ENCODE assay signal across 9 cellular contexts in the genomic region with DNA sequence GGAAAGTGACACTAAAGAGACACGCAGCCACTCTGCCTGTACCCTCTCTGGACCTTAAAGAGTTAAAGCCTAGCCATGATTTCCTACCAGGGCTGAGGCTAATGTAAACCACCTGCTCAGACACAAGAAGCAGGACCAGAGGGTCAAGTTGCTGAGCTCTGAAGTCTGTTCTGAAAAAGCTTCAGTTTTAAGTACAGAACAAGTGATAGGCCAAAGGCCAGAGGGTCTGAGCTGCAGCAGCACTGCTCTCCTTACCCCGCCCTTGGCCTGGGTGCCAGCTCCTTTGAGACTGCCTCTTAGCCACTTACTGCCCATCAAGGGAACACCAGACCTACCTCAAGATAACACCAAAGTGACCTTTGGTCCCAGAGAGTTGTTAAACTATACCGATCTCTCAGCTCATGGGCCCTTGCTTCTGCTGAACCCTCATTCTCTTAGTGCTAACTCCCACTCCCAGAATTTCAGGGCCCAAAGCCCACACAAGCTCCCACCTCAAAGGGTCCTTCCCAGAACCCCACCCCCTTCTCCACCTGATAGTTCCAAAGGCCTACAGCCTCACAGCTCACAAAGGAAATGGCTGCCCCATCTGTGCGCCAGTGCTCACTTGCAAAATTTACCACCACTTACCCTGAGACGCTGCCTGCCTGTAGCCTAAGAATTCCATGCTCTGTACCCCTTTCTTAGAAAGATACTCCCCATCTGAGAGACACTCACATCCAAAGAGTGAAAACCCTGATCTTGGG. TPM values are rescaled to one million over a fixed set of nuclear protein-coding genes. Genes with fewer than 3 reads are reported as not detected.
DNase-seq lines count a peak whose midpoint lies in the region; ATAC-seq and TF ChIP-seq lines count a peak whose summit lies in the region.
"Had no signal": no experiment of that assay in that cellular context is flagged by ENCODE, and none has a peak within 500 bp of the region (broad histone marks: within the 10 kb centered on the region; RNA-seq: fewer than 3 reads in every experiment).

No MANE protein-coding gene starts in this region.

- DNase-seq in right cardiac atrium (peak in 2 of 3 donors; percentile 70 to 76), RKO (ENCODE audit: low spot score) (no peak), SHP77 treated with DMSO at 0.1 percent for 48 hours (lab: John Stamatoyannopoulos, UW) (no peak)

- H3K27ac ChIP-seq in SU-DHL-6 (ENCODE audit: low read depth, low read length), result peak overlapping the region; percentile 85
- peak overlapping the region; percentile 91 for H3K27ac ChIP-seq in right cardiac atrium (ENCODE audit: low read length)
- H3K27ac ChIP-seq in skeletal muscle tissue (ENCODE audit: low read depth, low read length), result peak overlapping the region; percentile 97

- intact Hi-C loops in right cardiac atrium (cut with DNase I), result no loop called here

- peaks cover 4% of the 10 kb centered on the region; the same call in 1 of the 2 replicates for H4K20me1 ChIP-seq in SU-DHL-6 (ENCODE audit: low read depth, low read length)

- H3K4me3 ChIP-seq in GM12875 (ENCODE audit: low read depth, low read length) (peak overlapping the region; percentile 56), SU-DHL-6 (ENCODE audit: insufficient read depth, low read length, poor library complexity, severe bottlenecking) (peak overlapping the region; percentile 66), right cardiac atrium (ENCODE audit: low read length) (peak overlapping the region; percentile 59), skeletal muscle tissue (ENCODE audit: low read length in 3 of 3) (peak overlapping the region; percentile 90 to 95 (median 94))

- TF ChIP-seq CTCF in GM12875 (IDR thresholded peaks at IDR 0.05; ENCODE audit: borderline replicate concordance, insufficient read depth, low read depth, low read length) (no peak), SU-DHL-6 (IDR thresholded peaks at IDR 0.05; ENCODE audit: insufficient read depth, low read length, poor library complexity, severe bottlenecking) (no peak)

- H3K4me1 ChIP-seq in right cardiac atrium (ENCODE audit: control insufficient read depth, insufficient read depth, low read length) (peaks cover 13% of the 10 kb centered on the region), skeletal muscle tissue (ENCODE audit: control insufficient read depth in 3 of 3, insufficient read depth in 3 of 3, low read length in 3 of 3) (peaks cover 52 to 55% (median 53%) of the 10 kb centered on the region in 3 donors)

- H3K9me3 ChIP-seq in SU-DHL-6 (ENCODE audit: insufficient read depth, low read length) (no peaks in the 10 kb centered on the region), right cardiac atrium (ENCODE audit: control insufficient read depth, low read length) (no peaks in the 10 kb centered on the region), skeletal muscle tissue (ENCODE audit: control insufficient read depth in 3 of 3, low read length in 3 of 3) (no peaks in the 10 kb centered on the region)

- WGBS in right cardiac atrium, result 12% methylated on average over 5 of the region's 5 CpGs

- H3K4me1 Mint-ChIP-seq in activated T-helper 17 cell treated with anti-CD3 and anti-CD28 coated beads, Interleukin-2, amount 50 U/mL, for 72 hours, result peaks cover 31% of the 10 kb centered on the region

- no peaks in the 10 kb centered on the region for H3K9me3 Mint-ChIP-seq in activated T-helper 17 cell treated with anti-CD3 and anti-CD28 coated beads, Interleukin-2, amount 50 U/mL, for 72 hours
- H3K9me3 Mint-ChIP-seq: dendritic cell treated with granulocyte-macrophage colony-stimulating factor and Interleukin-4, amounts not matched to agents 40 ng/mL and 50 ng/mL, for 4 days had no signal

- no peaks in the 10 kb centered on the region for H3K27me3 Mint-ChIP-seq in activated T-helper 17 cell treated with anti-CD3 and anti-CD28 coated beads, Interleukin-2, amount 50 U/mL, for 72 hours
- H3K27me3 Mint-ChIP-seq: dendritic cell treated with granulocyte-macrophage colony-stimulating factor and Interleukin-4, amounts not matched to agents 40 ng/mL and 50 ng/mL, for 4 days had no signal

- H3K9ac ChIP-seq in SU-DHL-6 (ENCODE audit: low read length) (peak overlapping the region; percentile 70), skeletal muscle tissue (ENCODE audit: low read depth in 1 of 3, low read length in 3 of 3) (peak overlapping the region; percentile 86 to 99 (median 99))

- no peaks in the 10 kb centered on the region for H3K36me3 ChIP-seq in SU-DHL-6 (ENCODE audit: low read length)
- peaks cover 6 to 12% (median 9%) of the 10 kb centered on the region in 3 donors for H3K36me3 ChIP-seq in skeletal muscle tissue (ENCODE audit: control insufficient read depth in 3 of 3, insufficient read depth in 3 of 3, low read length in 3 of 3)

- H3K4me2 ChIP-seq in SU-DHL-6 (ENCODE audit: low read depth, low read length, poor library complexity, severe bottlenecking), result peak overlapping the region; percentile 95

- ATAC-seq in right cardiac atrium (no peak), HG02678 (IDR thresholded peaks at IDR 0.05; ENCODE audit: unreplicated experiment) (no peak)
- no peak for ATAC-seq in activated T-helper 17 cell treated with anti-CD3 and anti-CD28 coated beads, Interleukin-2, amount 50 U/mL, for 72 hours (replicated peaks)

- no peak overlapping the region for H2AFZ ChIP-seq in SU-DHL-6 (ENCODE audit: low read depth, low read length, severe bottlenecking)

- no peak overlapping the region for H3K4me3 Mint-ChIP-seq in activated T-helper 17 cell treated with anti-CD3 and anti-CD28 coated beads, Interleukin-2, amount 50 U/mL, for 72 hours
- H3K4me3 Mint-ChIP-seq: dendritic cell treated with granulocyte-macrophage colony-stimulating factor and Interleukin-4, amounts not matched to agents 40 ng/mL and 50 ng/mL, for 4 days had no signal

- H3K27me3 ChIP-seq in SU-DHL-6 (ENCODE audit: low read length) (no peaks in the 10 kb centered on the region), right cardiac atrium (ENCODE audit: control insufficient read depth, insufficient read depth) (no peaks in the 10 kb centered on the region), skeletal muscle tissue (ENCODE audit: control insufficient read depth in 3 of 3, insufficient read depth in 3 of 3, low read length in 3 of 3) (no peaks in the 10 kb centered on the region)

- H3K27ac Mint-ChIP-seq in activated T-helper 17 cell treated with anti-CD3 and anti-CD28 coated beads, Interleukin-2, amount 50 U/mL, for 72 hours, result no peak overlapping the region
- H3K27ac Mint-ChIP-seq: dendritic cell treated with granulocyte-macrophage colony-stimulating factor and Interleukin-4, amounts not matched to agents 40 ng/mL and 50 ng/mL, for 4 days had no signal

- H3F3A ChIP-seq in SU-DHL-6 (ENCODE audit: insufficient read depth), result peaks cover 29% of the 10 kb centered on the region

- no peaks in the 10 kb centered on the region for H3K9me2 ChIP-seq in SU-DHL-6 (replicated peaks; ENCODE audit: insufficient read depth, low read length)

- peaks cover 76% of the 10 kb centered on the region for H3K79me2 ChIP-seq in SU-DHL-6 (ENCODE audit: insufficient read depth, low read length)

- peaks cover 38% of the 10 kb centered on the region for H3K36me3 Mint-ChIP-seq in activated T-helper 17 cell treated with anti-CD3 and anti-CD28 coated beads, Interleukin-2, amount 50 U/mL, for 72 hours (ENCODE audit: low read depth)

RNA-seq across cellular contexts. Expression of gene IL18BP, which starts 40.6 kb away (rescaled TPM):
- total RNA-seq in right cardiac atrium (1 to 10 TPM; 2.7 to 5.3 (median 4.1) TPM), skeletal muscle tissue (3.1 TPM)
- 3.3 TPM for polyA plus RNA-seq in right cardiac atrium
- total RNA-seq in activated T-helper 17 cell treated with anti-CD3 and anti-CD28 coated beads, Interleukin-2, amount 50 U/mL, for 72 hours, result 10 to 100 TPM; 18.4 to 21.9 TPM

RNA-seq across cellular contexts. Expression of gene NUMA1, which starts 41.1 kb away (rescaled TPM):
- total RNA-seq in right cardiac atrium (100 to 1,000 TPM in 3 of 4 donors, 10 to 100 TPM in 1; 75.8 to 125 (median 102) TPM), skeletal muscle tissue (177 TPM)
- polyA plus RNA-seq in right cardiac atrium, result 104 TPM
- total RNA-seq in activated T-helper 17 cell treated with anti-CD3 and anti-CD28 coated beads, Interleukin-2, amount 50 U/mL, for 72 hours, result 100 to 1,000 TPM; 179 to 277 TPM

RNA-seq across cellular contexts. Expression of gene LRRC51, which starts 41.4 kb away (rescaled TPM):
- total RNA-seq in right cardiac atrium (1 to 10 TPM; 3.8 to 5.5 (median 4.9) TPM), skeletal muscle tissue (2.6 TPM)
- 3.8 TPM for polyA plus RNA-seq in right cardiac atrium
- 1 to 10 TPM; 3.3 to 5.4 TPM for total RNA-seq in activated T-helper 17 cell treated with anti-CD3 and anti-CD28 coated beads, Interleukin-2, amount 50 U/mL, for 72 hours

Comparison
In these comparisons a context has a peak if more than half of its experiments do, and no peak if none do; other contexts are left out.
1. DNase-seq: peak in right cardiac atrium (2 of 3); none in RKO (single experiment) and SHP77 treated with DMSO at 0.1 percent for 48 hours (single experiment).
2. Peak in every context shown above with its lines, with median percentiles within 50 percentile points of each other: H3K4me3 ChIP-seq and H3K27ac ChIP-seq.